ENCODE assay signal across 8 cellular contexts in the genomic region with DNA sequence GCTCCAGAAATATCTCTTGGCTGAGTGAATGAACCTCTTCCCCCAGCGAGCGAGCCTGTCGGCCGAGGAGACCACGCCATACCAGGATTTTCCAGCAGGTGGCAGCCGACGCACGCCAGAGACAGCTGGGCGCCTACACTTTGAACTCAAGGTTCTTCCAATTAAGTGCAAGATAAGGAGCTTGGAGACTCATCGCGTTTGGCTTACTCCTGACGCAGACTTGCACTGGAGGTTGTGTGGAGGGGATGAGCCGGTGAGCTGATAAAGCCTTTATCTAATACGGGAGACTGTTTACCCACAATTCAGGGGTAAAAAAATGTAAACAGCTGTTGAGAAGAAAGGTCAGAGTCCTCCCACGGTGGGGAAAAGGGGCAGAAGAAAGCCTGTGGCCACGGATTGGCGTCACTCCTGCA. TPM values are rescaled to one million over a fixed set of nuclear protein-coding genes. Genes with fewer than 3 reads are reported as not detected.
DNase-seq lines count a peak whose midpoint lies in the region; ATAC-seq and TF ChIP-seq lines count a peak whose summit lies in the region.

No MANE protein-coding gene starts in this region.

- H3K9me3 Mint-ChIP-seq in activated naive CD8-positive, alpha-beta T cell treated with anti-CD3 and anti-CD28 coated beads, Interleukin-2, amount 50 U/mL, for 24 hours: no peaks in the 10 kb centered on the region

- intact Hi-C loops in heart left ventricle (cut with DNase I) (loop anchor here (1.0 to 10.0 kb wide), 14 partner anchors 610 to 1048 kb away; no protein-coding TSS in a partner anchor), aorta (cut with DNase I) (loop anchor here (1.0 to 10.0 kb wide), 7 partner anchors 54 to 968 kb away; no protein-coding TSS in a partner anchor)

- H3K4me1 ChIP-seq in heart left ventricle (peaks cover 0 to 3% (median 0%) of the 10 kb centered on the region in 12 donors), aorta (ENCODE audit: control insufficient read depth in 1 of 2, insufficient read depth in 2 of 2, low read length in 2 of 2) (no peaks in the 10 kb centered on the region)

- TF ChIP-seq POLR2A in heart left ventricle (IDR thresholded peaks at IDR 0.05): no peak

- H3K4me3 ChIP-seq in HFF-Myc (replicated peaks; ENCODE audit: low read depth, low read length) (no peak overlapping the region), heart left ventricle (no peak overlapping the region), aorta (ENCODE audit: low read length in 2 of 2) (no peak overlapping the region)

- peaks cover 27% of the 10 kb centered on the region for H3K27me3 Mint-ChIP-seq in activated naive CD8-positive, alpha-beta T cell treated with anti-CD3 and anti-CD28 coated beads, Interleukin-2, amount 50 U/mL, for 24 hours

- H3K9me3 ChIP-seq in heart left ventricle: no peaks in the 10 kb centered on the region
- no peaks in the 10 kb centered on the region for H3K9me3 ChIP-seq in aorta (ENCODE audit: control insufficient read depth, low read length)

- H3K36me3 Mint-ChIP-seq in activated naive CD8-positive, alpha-beta T cell treated with anti-CD3 and anti-CD28 coated beads, Interleukin-2, amount 50 U/mL, for 24 hours (ENCODE audit: low read depth): no peaks in the 10 kb centered on the region

- no peak overlapping the region for H3K27ac ChIP-seq in heart left ventricle
- H3K27ac ChIP-seq in aorta (ENCODE audit: low read depth in 1 of 2, low read length in 2 of 2): no peak overlapping the region

- ATAC-seq in activated naive CD8-positive, alpha-beta T cell treated with anti-CD3 and anti-CD28 coated beads, Interleukin-2, amount 50 U/mL, for 24 hours: peak; percentile 66
- peak; percentile 73 to 94 (median 86) for ATAC-seq in heart left ventricle
- ATAC-seq in aorta (ENCODE audit: low FRiP score): peak; percentile 92

- peaks cover 1% of the 10 kb centered on the region for H3K4me1 Mint-ChIP-seq in activated naive CD8-positive, alpha-beta T cell treated with anti-CD3 and anti-CD28 coated beads, Interleukin-2, amount 50 U/mL, for 24 hours

- WGBS in heart left ventricle, 4 donors: 5 to 7% (median 6%) methylated on average over 17 of the region's 17 CpGs
- WGBS in aorta, 2 donors: 5 to 6% methylated on average over 17 of the region's 17 CpGs

- H3K36me3 ChIP-seq in heart left ventricle (no peaks in the 10 kb centered on the region), aorta (ENCODE audit: control insufficient read depth in 1 of 2, insufficient read depth in 2 of 2, low read length in 1 of 2) (no peaks in the 10 kb centered on the region)

- H3K27me3 ChIP-seq in heart left ventricle: peaks cover 0 to 39% (median 6%) of the 10 kb centered on the region in 9 donors
- no peaks in the 10 kb centered on the region for H3K27me3 ChIP-seq in aorta (ENCODE audit: control insufficient read depth in 1 of 2, insufficient read depth in 2 of 2, low read length in 1 of 2)

- TF ChIP-seq CTCF in GM10266 (IDR thresholded peaks at IDR 0.05; ENCODE audit: control insufficient read depth, insufficient read depth, low read depth, missing control alignments) (peak; percentile 98), HFF-Myc (IDR thresholded peaks at IDR 0.05; ENCODE audit: low read depth, low read length, missing control alignments) (peak; percentile 91), heart left ventricle (IDR thresholded peaks at IDR 0.05) (peak; percentile 92 to 97 (median 95))

- DNase-seq in GM10266 (ENCODE audit: extremely low spot score): peak; percentile 77
- DNase-seq in HFF-Myc (ENCODE audit: extremely low read depth, low read depth): peak; percentile 56
- peak; percentile 15 for DNase-seq in NCI-H1048 (lab: John Stamatoyannopoulos, UW)
- peak; percentile 46 for DNase-seq in T follicular helper cell (ENCODE audit: low read depth)
- peak; percentile 72 for DNase-seq in activated naive CD8-positive, alpha-beta T cell treated with anti-CD3 and anti-CD28 coated beads, Interleukin-2, amount 50 U/mL, for 24 hours
- DNase-seq in heart left ventricle: peak; percentile 62 to 86 (median 67)
- DNase-seq in pulmonary artery endothelial cell (ENCODE audit: low read depth, low spot score): peak; percentile 36
- DNase-seq in aorta: peak; percentile 80 to 94

- H3K4me3 Mint-ChIP-seq in activated naive CD8-positive, alpha-beta T cell treated with anti-CD3 and anti-CD28 coated beads, Interleukin-2, amount 50 U/mL, for 24 hours: no peak overlapping the region

- no peak overlapping the region for H3K27ac Mint-ChIP-seq in activated naive CD8-positive, alpha-beta T cell treated with anti-CD3 and anti-CD28 coated beads, Interleukin-2, amount 50 U/mL, for 24 hours

RNA-seq across cellular contexts. Expression of a gene that starts 45.9 kb away (rescaled TPM):
- under 1 TPM in 5 of 9 donors, not detected in 4; 0.13 to 0.54 (median 0.35) TPM for total RNA-seq in heart left ventricle
- polyA plus RNA-seq in heart left ventricle: under 1 TPM; 0.06 to 0.19 TPM
- not detected in 2 replicates for total RNA-seq in pulmonary artery endothelial cell
- total RNA-seq in aorta: 1 to 10 TPM; 1.5 to 1.6 TPM
- polyA plus RNA-seq in aorta: not detected

Comparison
In these comparisons a context has a peak if more than half of its experiments do, and no peak if none do; other contexts are left out.
1. DNase-seq: peak in every context shown above with its lines; median percentile 87 in aorta; 77 in GM10266; 72 in activated naive CD8-positive, alpha-beta T cell treated with anti-CD3 and anti-CD28 coated beads, Interleukin-2, amount 50 U/mL, for 24 hours; 67 in heart left ventricle; 56 in HFF-Myc; 46 in T follicular helper cell; 36 in pulmonary artery endothelial cell; 15 in NCI-H1048.